Comparison of ENCODE assay signal across 26 cellular contexts in the genomic region with DNA sequence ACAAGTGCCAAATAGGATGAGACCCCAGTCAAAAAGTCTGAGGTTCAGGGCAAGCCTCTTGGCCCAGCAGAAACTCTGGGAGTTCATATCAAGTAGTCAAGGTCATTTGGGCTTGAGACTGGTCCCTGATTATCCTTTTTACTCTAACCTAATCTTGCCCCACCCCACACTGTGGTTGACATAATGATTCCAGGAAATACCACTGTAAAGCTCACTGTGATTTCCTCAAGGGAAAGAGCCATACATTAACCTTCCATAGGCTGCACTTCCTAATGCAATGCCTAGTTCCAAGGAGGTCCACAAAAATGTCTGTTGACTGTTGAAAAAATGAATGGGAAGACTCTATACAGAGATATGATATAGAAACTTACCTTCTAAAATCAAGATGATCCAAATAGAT.
"Had no signal": no experiment of that assay in that cellular context is flagged by ENCODE, and none has a peak within 500 bp of the region (broad histone marks: within the 10 kb centered on the region; RNA-seq: fewer than 3 reads in every experiment).

No MANE protein-coding gene starts in this region.

- ATAC-seq: stimulated activated effector memory CD8-positive, alpha-beta T cell treated with anti-CD3 and anti-CD28 coated beads, Interleukin-12 subunit alpha, Interleukin-12 subunit beta, amount 100 ng/mL, for 72 hours; stimulated activated memory B cell treated with anti-CD40 and anti-IgM and Interleukin-4, amounts not matched to agents 10 μg/mL and 1 μg/mL and 100 μg/mL, for 72 hours; stimulated activated naive B cell treated with anti-CD40 and anti-IgM and Interleukin-4, amounts not matched to agents 10 μg/mL and 1 μg/mL and 100 μg/mL, for 72 hours; stimulated activated naive CD8-positive, alpha-beta T cell treated with anti-CD3 and anti-CD28 coated beads, Interleukin-15, amount 100 ng/mL, for 72 hours; stimulated activated naive CD8-positive, alpha-beta T cell treated with anti-CD3 and anti-CD28 coated beads, Interleukin-15, Interleukin-2, amounts not matched to agents 100 U/mL and 50 U/mL, for 24 hours; upper lobe of right lung had no signal

- H3K27me3 ChIP-seq: testis, thyroid gland, tibial artery, tibial nerve, transverse colon, upper lobe of left lung, upper lobe of right lung, uterus, vagina had no signal

- FAIRE-seq: urothelium cell line had no signal

- DNase-seq: stimulated activated CD4-positive, alpha-beta T cell treated with anti-CD3 and anti-CD28 coated beads, Interleukin-2, amount 100 ng/mL, for 48 hours; stimulated activated CD4-positive, alpha-beta T cell treated with anti-CD3 and anti-CD28 coated beads, Interleukin-4, amount 100 ng/mL, for 1 hour; stimulated activated CD4-positive, alpha-beta T cell treated with anti-CD3 and anti-CD28 coated beads, Interleukin-4, amount 100 ng/mL, for 24 hours; stimulated activated CD4-positive, alpha-beta T cell treated with anti-CD3 and anti-CD28 coated beads, Interleukin-4, amount 100 ng/mL, for 4 hours; stimulated activated CD8-positive, alpha-beta memory T cell treated with anti-CD3 and anti-CD28 coated beads, Interleukin-4, amount 100 ng/mL, for 48 hours; stimulated activated naive B cell treated with anti-CD40 and anti-IgM and Interleukin-4, amounts not matched to agents 10 μg/mL and 1 μg/mL and 100 μg/mL, for 72 hours; stimulated activated naive CD4-positive, alpha-beta T cell; stimulated activated naive CD4-positive, alpha-beta T cell treated with Interleukin-2 at 50 U/mL for 16 hours; stimulated activated naive CD8-positive, alpha-beta T cell treated with anti-CD3 and anti-CD28 coated beads, Interleukin-15, amount 100 ng/mL, for 72 hours; stimulated activated naive CD8-positive, alpha-beta T cell treated with anti-CD3 and anti-CD28 coated beads, Interleukin-15, Interleukin-2, amounts not matched to agents 100 U/mL and 50 U/mL, for 24 hours; stomach; substantia nigra; testis; thyroid gland; tibial artery; transverse colon; upper lobe of left lung; upper lobe of right lung; uterus had no signal

- H3K4me1 ChIP-seq: stomach, suprapubic skin, testis, thyroid gland, tibial artery, tibial nerve, transverse colon, upper lobe of left lung, upper lobe of right lung, uterus, vagina had no signal

- H3K9me3 ChIP-seq: stomach, suprapubic skin, testis, thoracic aorta, thyroid gland, tibial artery, tibial nerve, transverse colon, upper lobe of left lung, upper lobe of right lung, uterus, vagina had no signal

- H3K36me3 ChIP-seq: stomach, suprapubic skin, thoracic aorta, thyroid gland, tibial artery, tibial nerve, transverse colon, upper lobe of left lung, upper lobe of right lung, uterus, vagina had no signal

- H3K4me3 ChIP-seq: stomach, suprapubic skin, testis, thoracic aorta, thyroid gland, tibial artery, tibial nerve, transverse colon, upper lobe of left lung, upper lobe of right lung, uterus, vagina had no signal

- H3K27ac ChIP-seq: stomach, suprapubic skin, testis, thoracic aorta, thyroid gland, tibial artery, tibial nerve, transverse colon, upper lobe of left lung, upper lobe of right lung, uterus, vagina had no signal
